Comparison of ENCODE assay signal across 24 cellular contexts in genomic region chr5:44167540-44167939, GRCh38.
"Had no signal": no experiment of that assay in that cellular context is flagged by ENCODE, and none has a peak within 500 bp of the region (broad histone marks: within the 10 kb centered on the region; RNA-seq: fewer than 3 reads in every experiment).

No MANE protein-coding gene starts in this region.

- DNase-seq: activated CD4-positive, alpha-beta memory T cell treated with anti-CD3 and anti-CD28 coated beads for 36 hours; activated CD4-positive, alpha-beta T cell treated with anti-CD3 and anti-CD28 coated beads for 36 hours; activated CD4-positive, alpha-beta T cell treated with anti-CD3 and anti-CD28 coated beads, Interleukin-2, amount 10 ng/mL, durations not matched to agents 24 days and 14 days; activated CD4-positive, CD25-positive, alpha-beta regulatory T cell; activated CD4-positive, CD25-positive, alpha-beta regulatory T cell treated with anti-CD3 and anti-CD28 coated beads, Interleukin-2, amount 50 U/mL, for 72 hours; activated CD8-positive, alpha-beta memory T cell treated with anti-CD3 and anti-CD28 coated beads, Interleukin-2, amount 10 ng/mL, durations not matched to agents 7 days and 5 days; activated CD8-positive, alpha-beta memory T cell treated with anti-CD3 and anti-CD28 coated beads, Interleukin-2, amount 50 U/mL, for 4 hours; activated CD8-positive, alpha-beta T cell treated with anti-CD3 and anti-CD28 coated beads, Interleukin-2, amount 10 ng/mL, durations not matched to agents 7 days and 5 days; activated effector memory CD4-positive, alpha-beta T cell treated with anti-CD3 and anti-CD28 coated beads, Interleukin-2, amount 50 U/mL, for 16 hours; activated naive CD4-positive, alpha-beta T cell treated with anti-CD3 and anti-CD28 coated beads, Interleukin-2, amount 10 ng/mL, durations not matched to agents 7 days and 5 days; activated naive CD8-positive, alpha-beta T cell treated with anti-CD3 and anti-CD28 coated beads, Interleukin-2, amount 10 ng/mL, durations not matched to agents 7 days and 5 days; activated T-cell treated with anti-CD3 and anti-CD28 coated beads, Interleukin-2, amount 50 U/mL, for 1 hour; activated T-cell treated with anti-CD3 and anti-CD28 coated beads, Interleukin-2, amount 50 U/mL, for 48 hours; central memory CD4-positive, alpha-beta T cell; dorsolateral prefrontal cortex; effector memory CD4-positive, alpha-beta T cell; endodermal cell; foreskin fibroblast; glutamatergic neuron; heart left ventricle; T-helper 17 cell; T1000 had no signal

- ATAC-seq: activated CD4-positive, alpha-beta T cell treated with anti-CD3 and anti-CD28 coated beads for 36 hours; activated CD8-positive, alpha-beta memory T cell treated with anti-CD3 and anti-CD28 coated beads, Interleukin-2, amount 10 ng/mL, durations not matched to agents 7 days and 5 days; activated CD8-positive, alpha-beta T cell treated with anti-CD3 and anti-CD28 coated beads, Interleukin-2, amount 10 ng/mL, durations not matched to agents 7 days and 5 days; activated naive CD4-positive, alpha-beta T cell treated with anti-CD3 and anti-CD28 coated beads, Interleukin-2, amount 50 U/mL, for 72 hours; esophagus mucosa; heart left ventricle; T-helper 17 cell had no signal
